Comparison of ENCODE assay signal across 14 cellular contexts in the genomic region with DNA sequence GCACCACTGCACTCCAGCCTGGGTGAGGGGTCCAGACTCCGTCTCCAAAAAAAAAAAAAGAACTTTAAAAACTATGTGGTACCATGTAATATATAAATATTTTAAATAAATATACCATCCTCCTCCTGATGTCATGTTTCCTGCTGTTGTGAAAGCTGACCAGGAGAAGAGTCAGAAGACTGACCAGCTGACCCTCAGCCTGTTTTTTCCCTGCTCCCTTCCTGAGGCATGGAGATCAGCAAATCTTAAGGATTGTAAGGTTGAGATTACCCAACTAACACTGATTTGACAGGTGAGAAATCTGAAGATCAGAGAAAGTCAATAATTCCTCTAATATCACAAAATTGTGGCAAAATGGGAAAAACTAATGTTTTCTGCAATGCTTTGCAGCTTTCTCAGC. TPM values are rescaled to one million over a fixed set of nuclear protein-coding genes. Genes with fewer than 3 reads are reported as not detected.
DNase-seq lines count a peak whose midpoint lies in the region; ATAC-seq and TF ChIP-seq lines count a peak whose summit lies in the region.
"Had no signal": no experiment of that assay in that cellular context is flagged by ENCODE, and none has a peak within 500 bp of the region (broad histone marks: within the 10 kb centered on the region; RNA-seq: fewer than 3 reads in every experiment).

No MANE protein-coding gene starts in this region.

- intact Hi-C loops in IMR-90 (cut with micrococcal nuclease), result no loop called here

- no peaks in the 10 kb centered on the region for H3K9me1 ChIP-seq in IMR-90 (ENCODE audit: insufficient read depth, low read length)

- in situ Hi-C loops in IMR-90 (cut with MboI; ENCODE audit: low sequenced_read_pairs), result no loop called here

- no peak overlapping the region for H3K27ac ChIP-seq in IMR-90 (ENCODE audit: insufficient read depth, low read length)

- H3K4me1 Mint-ChIP-seq in activated naive CD4-positive, alpha-beta T cell treated with anti-CD3 and anti-CD28 coated beads, Interleukin-2, amount 10 ng/mL, durations not matched to agents 7 days and 5 days, result peaks cover 25% of the 10 kb centered on the region

- TF ChIP-seq POLR2A in IMR-90 (IDR thresholded peaks at IDR 0.05; ENCODE audit: low read depth, low read length), result no peak

- H2AK9ac ChIP-seq in IMR-90 (replicated peaks; ENCODE audit: low read depth, low read length, poor library complexity), result no peak overlapping the region

- no peak overlapping the region for H2BK20ac ChIP-seq in IMR-90 (ENCODE audit: low read depth, low read length)

- H3K27me3 ChIP-seq in IMR-90 (ENCODE audit: control insufficient read depth, insufficient read depth, low read length), result no peaks in the 10 kb centered on the region

- dilution Hi-C loops in IMR-90 (cut with HindIII; ENCODE audit: low sequenced_read_pairs, unreplicated experiment), result no loop called here

- H3K27ac Mint-ChIP-seq in activated naive CD4-positive, alpha-beta T cell treated with anti-CD3 and anti-CD28 coated beads, Interleukin-2, amount 10 ng/mL, durations not matched to agents 7 days and 5 days, result no peak overlapping the region
- H3K27ac Mint-ChIP-seq: CD4-positive, alpha-beta T cell; HFFc6 had no signal

- H3K27me3 Mint-ChIP-seq in activated naive CD4-positive, alpha-beta T cell treated with anti-CD3 and anti-CD28 coated beads, Interleukin-2, amount 10 ng/mL, durations not matched to agents 7 days and 5 days, result no peaks in the 10 kb centered on the region
- H3K27me3 Mint-ChIP-seq: CD4-positive, alpha-beta T cell had no signal

- H3K4me3 Mint-ChIP-seq in activated naive CD4-positive, alpha-beta T cell treated with anti-CD3 and anti-CD28 coated beads, Interleukin-2, amount 10 ng/mL, durations not matched to agents 7 days and 5 days, result no peak overlapping the region
- H3K4me3 Mint-ChIP-seq: CD4-positive, alpha-beta T cell; HFFc6 had no signal

- no peak overlapping the region for H3K14ac ChIP-seq in IMR-90 (replicated peaks; ENCODE audit: low read depth, low read length)

- no peak overlapping the region for H3K9ac ChIP-seq in IMR-90 (ENCODE audit: low read depth, low read length)

- no peak overlapping the region for H2BK5ac ChIP-seq in IMR-90 (ENCODE audit: low read depth, low read length, poor library complexity, severe bottlenecking)

- no CpG with 5 or more reads among the region's 1 CpG for WGBS in IMR-90 (ENCODE audit: extremely low coverage in 2 of 2, insufficient read length in 1 of 2), 2 experiments

- no TSS peak for BruUV-seq in IMR-90 (replicated peaks; lab: Mats Ljungman, UMichigan)

- H3K4me3 ChIP-seq in IMR-90 (ENCODE audit: insufficient read depth, low read depth, low read length), result no peak overlapping the region
- H3K4me3 ChIP-seq: HAP-1 had no signal

- no peak overlapping the region for H2BK15ac ChIP-seq in IMR-90 (ENCODE audit: low read depth, low read length)

- H3K56ac ChIP-seq in IMR-90 (ENCODE audit: extremely low read depth, insufficient read depth, low read length), result no peak overlapping the region

- POLR2A ChIA-PET in IMR-90 (lab: Charles Lee; ENCODE audit: unreplicated experiment), result no interaction called here

- H3K36me3 Mint-ChIP-seq in activated naive CD4-positive, alpha-beta T cell treated with anti-CD3 and anti-CD28 coated beads, Interleukin-2, amount 10 ng/mL, durations not matched to agents 7 days and 5 days, result peaks cover 31% of the 10 kb centered on the region

- H3K9me3 ChIP-seq in IMR-90 (ENCODE audit: control insufficient read depth, insufficient read depth, low read length), result no peaks in the 10 kb centered on the region
- H3K9me3 ChIP-seq: HAP-1 had no signal

- DNase-seq in IMR-90, result peak; percentile 39
- peak; percentile 49 for DNase-seq in dermis blood vessel endothelial cell
- peak; percentile 32 for DNase-seq in iris pigment epithelial cell (ENCODE audit: low read depth)
- no peak for DNase-seq in NCI-H82 treated with DMSO at 0.1 percent for 48 hours (lab: John Stamatoyannopoulos, UW; ENCODE audit: unreplicated experiment)
- no peak for DNase-seq in activated naive CD4-positive, alpha-beta T cell treated with anti-CD3 and anti-CD28 coated beads, Interleukin-2, amount 10 ng/mL, durations not matched to agents 7 days and 5 days
- DNase-seq in hippocampal formation (lab: John Stamatoyannopoulos, UW), result no peak
- DNase-seq in LoVo (ENCODE audit: low spot score), result no peak
- DNase-seq: C1 segment of cervical spinal cord; Calu3; CD4-positive, alpha-beta T cell; DMS 273 treated with DMSO at 0.1 percent for 48 hours; HFFc6 had no signal

- H4K91ac ChIP-seq in IMR-90 (ENCODE audit: insufficient read depth, low read depth, low read length), result no peak overlapping the region

- no peak overlapping the region for H3K23ac ChIP-seq in IMR-90 (ENCODE audit: low read depth, low read length)

- H4K20me1 ChIP-seq in IMR-90 (ENCODE audit: insufficient read depth, low read length), result peaks cover 40% of the 10 kb centered on the region

- peaks cover 8 to 41% of the 10 kb centered on the region in 2 experiments for H3K79me1 ChIP-seq in IMR-90 (ENCODE audit: low read depth in 1 of 2, low read length in 2 of 2)

- H3K4me1 ChIP-seq in IMR-90 (ENCODE audit: control insufficient read depth, insufficient read depth, low read length), result no peaks in the 10 kb centered on the region; the same call in 1 of the 2 replicates

- no peak overlapping the region for H3K4ac ChIP-seq in IMR-90 (ENCODE audit: low read depth, low read length)

- no peak for TF ChIP-seq RAD21 in IMR-90 (IDR thresholded peaks at IDR 0.05; ENCODE audit: low read length)

- H4K5ac ChIP-seq in IMR-90 (ENCODE audit: low read depth, low read length), result no peak overlapping the region

- H3K18ac ChIP-seq in IMR-90 (ENCODE audit: low read depth, low read length), result no peak overlapping the region

- no peak overlapping the region for H3K4me2 ChIP-seq in IMR-90 (ENCODE audit: low read depth, low read length)

- TF ChIP-seq CTCF in IMR-90 (conservative IDR thresholded peaks at IDR 0.05; ENCODE audit: low read depth, low read length), result no peak

- no peak for ATAC-seq in IMR-90 (ENCODE audit: low read depth)
- ATAC-seq: HepG2 had no signal

- no peaks in the 10 kb centered on the region for H3K9me3 Mint-ChIP-seq in activated naive CD4-positive, alpha-beta T cell treated with anti-CD3 and anti-CD28 coated beads, Interleukin-2, amount 10 ng/mL, durations not matched to agents 7 days and 5 days
- H3K9me3 Mint-ChIP-seq: CD4-positive, alpha-beta T cell; HFFc6 had no signal

- H3K36me3 ChIP-seq in IMR-90 (ENCODE audit: control insufficient read depth, insufficient read depth, low read length), result peaks cover 9% of the 10 kb centered on the region

- H2AK5ac ChIP-seq in IMR-90 (ENCODE audit: low read depth, low read length), result no peak overlapping the region

- CTCF ChIA-PET in IMR-90 (lab: Yijun Ruan, JAX), result interaction anchor here (0.6 kb wide), 1 partner anchor 9 kb away, joined by 3 read pairs; no protein-coding TSS in a partner anchor
- CTCF ChIA-PET in activated naive CD4-positive, alpha-beta T cell treated with anti-CD3 and anti-CD28 coated beads, Interleukin-2, amount 10 ng/mL, durations not matched to agents 7 days and 5 days (lab: Charles Lee), result no interaction called here

- H2BK120ac ChIP-seq in IMR-90 (ENCODE audit: low read depth, low read length), result no peak overlapping the region

- no peak overlapping the region for H4K8ac ChIP-seq in IMR-90 (ENCODE audit: low read depth in 2 of 2, low read length in 2 of 2)

- H2AFZ ChIP-seq in IMR-90 (replicated peaks; ENCODE audit: low read length, poor library complexity), result no peak overlapping the region

TF ChIP-seq in IMR-90, 13 proteins besides CTCF, POLR2A, EP300 and RAD21:
- no peak for TF ChIP-seq NFE2L2 (IDR thresholded peaks at IDR 0.05; ENCODE audit: low read depth, low read length)
- peak; percentile 16; the same call in 1 of the 2 replicates for TF ChIP-seq CEBPB (IDR thresholded peaks at IDR 0.05; ENCODE audit: low read depth, low read length)

RNA-seq across cellular contexts. Expression of a gene that starts 18.1 kb away (rescaled TPM):
- 78.0 and 80.3 TPM in 2 replicates for total RNA-seq in IMR-90 (2012; rRNA removed)
- polyA plus RNA-seq in IMR-90 (2012; rRNA removed), result 54.5 and 56.5 TPM in 2 replicates
- 26.7 and 39.9 TPM in 2 replicates for polyA plus RNA-seq in IMR-90 (2012; cell fraction: cytosol; rRNA removed)
- polyA plus RNA-seq in IMR-90 (2012; cell fraction: nucleus; rRNA removed; ENCODE audit: low replicate concordance), result 54.3 and 72.4 TPM in 2 replicates
- total RNA-seq in dermis blood vessel endothelial cell, result 114 and 140 TPM in 2 replicates

RNA-seq across cellular contexts. Expression of a gene that starts 19.7 kb away (rescaled TPM):
- total RNA-seq in IMR-90 (2012; rRNA removed) (17.5 and 17.9 TPM in 2 replicates), dermis blood vessel endothelial cell (9.2 and 10.1 TPM in 2 replicates)
- 25.3 and 29.5 TPM in 2 replicates for polyA plus RNA-seq in IMR-90 (2012; rRNA removed)
- 6.8 and 10.2 TPM in 2 replicates for polyA plus RNA-seq in IMR-90 (2012; cell fraction: cytosol; rRNA removed)
- 205 and 279 TPM in 2 replicates for polyA plus RNA-seq in IMR-90 (2012; cell fraction: nucleus; rRNA removed; ENCODE audit: low replicate concordance)

Comparison
In these comparisons a context has a peak if more than half of its experiments do, and no peak if none do; other contexts are left out.
1. DNase-seq: peak in IMR-90 (single experiment), dermis blood vessel endothelial cell (single experiment) and iris pigment epithelial cell (single experiment); none in NCI-H82 treated with DMSO at 0.1 percent for 48 hours (single experiment), activated naive CD4-positive, alpha-beta T cell treated with anti-CD3 and anti-CD28 coated beads, Interleukin-2, amount 10 ng/mL, durations not matched to agents 7 days and 5 days (single experiment), hippocampal formation (0 of 2) and LoVo (single experiment).